ENCODE assay signal across 24 cellular contexts in the genomic region with DNA sequence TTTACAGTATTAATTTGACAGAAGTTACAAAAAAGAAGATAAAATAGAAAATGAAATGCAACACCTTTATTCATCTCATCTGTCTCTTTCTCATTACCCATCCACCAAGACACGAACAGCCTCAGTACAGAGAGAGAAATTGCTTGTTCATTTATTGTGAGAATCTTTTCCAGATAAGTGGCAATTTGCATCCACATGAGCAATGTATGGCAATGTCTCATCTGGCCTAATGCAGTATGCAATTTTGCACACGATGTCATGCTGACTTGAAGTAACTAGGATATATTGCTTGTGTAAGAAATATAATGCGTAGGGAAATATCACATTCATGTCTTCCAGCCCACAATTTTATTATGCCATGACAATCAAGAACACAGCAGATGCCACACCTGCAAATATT.
"Had no signal": no experiment of that assay in that cellular context is flagged by ENCODE, and none has a peak within 500 bp of the region (broad histone marks: within the 10 kb centered on the region; RNA-seq: fewer than 3 reads in every experiment).

No MANE protein-coding gene starts in this region.

- H3K9me3 ChIP-seq: gastrocnemius medialis, left lung, ovary, psoas muscle, sigmoid colon, thoracic aorta, tibial nerve, upper lobe of left lung had no signal

- H3K4me3 ChIP-seq: coronary artery, gastrocnemius medialis, heart right ventricle, left lung, ovary, psoas muscle, sigmoid colon, thoracic aorta, tibial nerve, upper lobe of left lung had no signal

- H3K27ac ChIP-seq: coronary artery, gastrocnemius medialis, heart right ventricle, left lung, ovary, psoas muscle, sigmoid colon, thoracic aorta, tibial nerve, upper lobe of left lung had no signal

- ATAC-seq: effector memory CD8-positive, alpha-beta T cell; gastrocnemius medialis; heart right ventricle; left cardiac atrium; left lung; naive thymus-derived CD4-positive, alpha-beta T cell; psoas muscle; right cardiac atrium; stimulated activated naive B cell treated with anti-CD40 and anti-IgM and Interleukin-4, amounts not matched to agents 10 μg/mL and 1 μg/mL and 100 μg/mL, for 72 hours had no signal

- DNase-seq: dermis blood vessel endothelial cell; effector memory CD8-positive, alpha-beta T cell; gastrocnemius medialis; heart right ventricle; hippocampal formation; left cardiac atrium; left lung; mesenchymal stem cell; midbrain; naive thymus-derived CD4-positive, alpha-beta T cell; occipital lobe; ovary; posterior cingulate gyrus; psoas muscle; right cardiac atrium; sigmoid colon; stimulated activated CD4-positive, alpha-beta T cell treated with anti-CD3 and anti-CD28 coated beads, Interleukin-15, amount 100 ng/mL, for 24 hours; stimulated activated CD4-positive, alpha-beta T cell treated with anti-CD3 and anti-CD28 coated beads, Interleukin-2, amount 100 ng/mL, for 48 hours; stimulated activated naive B cell treated with anti-CD40 and anti-IgM and Interleukin-4, amounts not matched to agents 10 μg/mL and 1 μg/mL and 100 μg/mL, for 72 hours; upper lobe of left lung had no signal

- FAIRE-seq: urothelium cell line had no signal

- H3K36me3 ChIP-seq: gastrocnemius medialis, heart right ventricle, left lung, ovary, sigmoid colon, thoracic aorta, tibial nerve, upper lobe of left lung had no signal

- H3K27me3 ChIP-seq: gastrocnemius medialis, heart right ventricle, left lung, ovary, sigmoid colon, tibial nerve, upper lobe of left lung had no signal

- H3K4me1 ChIP-seq: gastrocnemius medialis, heart right ventricle, left lung, psoas muscle, sigmoid colon, tibial nerve, upper lobe of left lung had no signal
